In the genomic region with DNA sequence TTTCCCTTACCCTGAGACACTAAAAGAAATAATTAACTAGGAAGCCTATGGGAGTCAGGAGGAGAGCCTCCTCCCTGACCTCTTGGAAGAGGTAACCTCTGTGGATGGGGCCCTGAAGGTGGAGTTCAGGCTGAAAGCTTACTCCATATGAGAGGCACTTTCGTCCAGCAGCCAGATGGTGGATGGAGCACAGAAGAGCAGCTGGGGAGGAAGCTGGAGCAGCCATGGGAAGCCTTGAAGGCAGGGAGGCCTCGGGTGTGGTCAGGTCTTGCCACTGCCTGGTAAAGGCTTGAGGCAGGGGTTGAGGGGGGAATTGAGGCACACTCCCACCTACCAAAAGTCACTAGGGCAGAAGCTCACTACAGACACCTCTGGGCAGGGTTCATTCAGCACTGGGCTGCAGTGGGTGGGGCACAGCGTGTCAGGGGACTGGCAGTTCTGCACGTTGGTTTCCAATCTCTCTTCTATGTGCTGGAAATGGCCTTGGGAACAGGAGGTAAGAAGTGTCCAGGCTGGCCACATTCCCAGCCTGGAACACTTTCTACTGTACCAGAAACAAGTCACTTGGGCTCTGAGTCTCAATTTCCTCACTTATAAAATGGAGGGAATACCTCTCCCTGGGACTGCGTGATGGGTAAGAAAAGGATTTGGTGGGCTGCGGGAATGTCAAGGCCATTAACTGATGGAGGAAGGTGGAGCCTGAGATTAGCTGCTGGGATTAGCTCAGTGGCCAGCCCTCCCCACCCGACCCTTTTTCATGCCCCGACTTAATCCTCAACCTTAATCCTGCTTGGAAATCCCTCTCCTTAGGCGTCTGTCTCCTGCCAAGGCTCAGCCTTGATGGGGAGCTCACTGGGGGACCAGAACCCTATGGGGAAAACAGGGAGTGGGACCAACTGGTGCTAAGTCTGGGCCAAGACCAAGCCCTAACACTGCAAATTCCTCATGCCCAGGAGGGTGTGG, we compare ENCODE assay signal across 18 cellular contexts. TPM values are rescaled to one million over a fixed set of nuclear protein-coding genes. Genes with fewer than 3 reads are reported as not detected.
A peak's percentile ranks its signal among the peaks of the same experiment; 100 is the strongest.
DNase-seq lines count a peak whose midpoint lies in the region; ATAC-seq and TF ChIP-seq lines count a peak whose summit lies in the region.
"Had no signal": no experiment of that assay in that cellular context is flagged by ENCODE, and none has a peak within 500 bp of the region (broad histone marks: within the 10 kb centered on the region; RNA-seq: fewer than 3 reads in every experiment).

No MANE protein-coding gene starts in this region.

- no peak overlapping the region for H2AFZ ChIP-seq in IMR-90 (replicated peaks; ENCODE audit: low read length, poor library complexity)

- H3K14ac ChIP-seq in IMR-90 (replicated peaks; ENCODE audit: low read depth, low read length): no peak overlapping the region

- H3K79me1 ChIP-seq in IMR-90 (ENCODE audit: low read depth in 1 of 2, low read length in 2 of 2): peaks cover 29 to 53% of the 10 kb centered on the region in 2 experiments

- no peak overlapping the region for H3K4ac ChIP-seq in IMR-90 (ENCODE audit: low read depth, low read length)

- no peak overlapping the region for H2AK5ac ChIP-seq in IMR-90 (ENCODE audit: low read depth, low read length)

- POLR2A ChIA-PET in IMR-90 (lab: Charles Lee; ENCODE audit: unreplicated experiment): no interaction called here
- POLR2A ChIA-PET in A673 (lab: Charles Lee; ENCODE audit: low non-redundant PET): no interaction called here

- CTCF ChIA-PET in IMR-90 (lab: Yijun Ruan, JAX): no interaction called here
- CTCF ChIA-PET in A673 (lab: Charles Lee): no interaction called here

- no peak overlapping the region for H4K91ac ChIP-seq in IMR-90 (ENCODE audit: insufficient read depth, low read depth, low read length)

- no peaks in the 10 kb centered on the region for H3K9me3 ChIP-seq in IMR-90 (ENCODE audit: control insufficient read depth, insufficient read depth, low read length)
- H3K9me3 ChIP-seq in body of pancreas: no peaks in the 10 kb centered on the region
- no peaks in the 10 kb centered on the region for H3K9me3 ChIP-seq in gastrocnemius medialis
- H3K9me3 ChIP-seq in A673 (ENCODE audit: low read depth, low read length, poor library complexity, severe bottlenecking): no peaks in the 10 kb centered on the region
- H3K9me3 ChIP-seq: breast epithelium had no signal

- TF ChIP-seq RAD21 in IMR-90 (IDR thresholded peaks at IDR 0.05; ENCODE audit: low read length): no peak

- no peak overlapping the region for H2BK20ac ChIP-seq in IMR-90 (ENCODE audit: low read depth, low read length)

- no peak overlapping the region for H3K56ac ChIP-seq in IMR-90 (ENCODE audit: extremely low read depth, insufficient read depth, low read length)

- H3K4me1 ChIP-seq in IMR-90 (ENCODE audit: control insufficient read depth, insufficient read depth, low read length) (peaks cover 22% of the 10 kb centered on the region), body of pancreas (peaks cover 32% of the 10 kb centered on the region), gastrocnemius medialis (peaks cover 52 to 63% of the 10 kb centered on the region in 2 donors), A673 (ENCODE audit: insufficient read depth, low read length, poor library complexity, severe bottlenecking) (no peaks in the 10 kb centered on the region)

- dilution Hi-C loops in IMR-90 (cut with HindIII; ENCODE audit: low sequenced_read_pairs, unreplicated experiment): no loop called here

- H3K4me3 ChIP-seq in IMR-90 (ENCODE audit: insufficient read depth, low read depth, low read length) (no peak overlapping the region), body of pancreas (no peak overlapping the region), gastrocnemius medialis (no peak overlapping the region), A673 (ENCODE audit: low read depth, low read length, poor library complexity, severe bottlenecking) (no peak overlapping the region)
- H3K4me3 ChIP-seq: breast epithelium, lung had no signal

- H3K36me3 ChIP-seq in IMR-90 (ENCODE audit: control insufficient read depth, insufficient read depth, low read length) (peaks cover 30% of the 10 kb centered on the region), body of pancreas (replicated peaks in 1 of 2; ENCODE audit: insufficient read depth in 1 of 2, low read depth in 2 of 2) (no peaks in the 10 kb centered on the region), gastrocnemius medialis (peaks cover 0 to 33% of the 10 kb centered on the region in 2 donors), A673 (ENCODE audit: insufficient read depth, low read length, poor library complexity, severe bottlenecking) (no peaks in the 10 kb centered on the region)
- H3K36me3 ChIP-seq: breast epithelium had no signal

- no peak for TF ChIP-seq POLR2A in IMR-90 (IDR thresholded peaks at IDR 0.05; ENCODE audit: low read depth, low read length)
- TF ChIP-seq POLR2A in body of pancreas (IDR thresholded peaks at IDR 0.05): no peak
- TF ChIP-seq POLR2A in gastrocnemius medialis (IDR thresholded peaks at IDR 0.05): no peak

- WGBS in IMR-90 (ENCODE audit: extremely low coverage in 2 of 2, insufficient read length in 1 of 2), 2 experiments: no CpG with 5 or more reads among the region's 9 CpGs
- 40 to 56% methylated on average over 9 of the region's 9 CpGs for WGBS in body of pancreas, 2 donors

- H2BK15ac ChIP-seq in IMR-90 (ENCODE audit: low read depth, low read length): no peak overlapping the region

- ATAC-seq in IMR-90 (ENCODE audit: low read depth) (no peak), body of pancreas (peak; percentile 60), left ventricle myocardium superior (peak; percentile 81), gastrocnemius medialis (peak; percentile 72 to 87), HG02571 (IDR thresholded peaks at IDR 0.05; ENCODE audit: unreplicated experiment) (no peak)

- H3K27ac ChIP-seq in IMR-90 (ENCODE audit: insufficient read depth, low read length) (no peak overlapping the region), body of pancreas (no peak overlapping the region), gastrocnemius medialis (peak overlapping the region; percentile 90 to 100 (median 94)), A673 (ENCODE audit: low read depth, low read length, poor library complexity, severe bottlenecking) (no peak overlapping the region)
- H3K27ac ChIP-seq: breast epithelium, C4-2B had no signal

- no peak overlapping the region for H4K5ac ChIP-seq in IMR-90 (ENCODE audit: low read depth, low read length)

- no peaks in the 10 kb centered on the region for H3K27me3 ChIP-seq in IMR-90 (ENCODE audit: control insufficient read depth, insufficient read depth, low read length)
- no peaks in the 10 kb centered on the region for H3K27me3 ChIP-seq in body of pancreas
- H3K27me3 ChIP-seq in gastrocnemius medialis: no peaks in the 10 kb centered on the region
- no peaks in the 10 kb centered on the region for H3K27me3 ChIP-seq in A673 (replicated peaks; ENCODE audit: insufficient read depth, low read depth, low read length, poor library complexity)
- H3K27me3 ChIP-seq: breast epithelium had no signal

- H3K23ac ChIP-seq in IMR-90 (ENCODE audit: low read depth, low read length): no peak overlapping the region

- TF ChIP-seq CTCF in IMR-90 (conservative IDR thresholded peaks at IDR 0.05; ENCODE audit: low read depth, low read length): no peak
- TF ChIP-seq CTCF in body of pancreas (IDR thresholded peaks at IDR 0.05): no peak
- TF ChIP-seq CTCF in gastrocnemius medialis (IDR thresholded peaks at IDR 0.05 in 4 of 5, conservative IDR thresholded peaks at IDR 0.05 in 1 of 5): no peak
- no peak for TF ChIP-seq CTCF in A673 (conservative IDR thresholded peaks at IDR 0.05; ENCODE audit: low read depth, low read length)

- no peak overlapping the region for H4K8ac ChIP-seq in IMR-90 (ENCODE audit: low read depth in 2 of 2, low read length in 2 of 2)

- H2BK5ac ChIP-seq in IMR-90 (ENCODE audit: low read depth, low read length, poor library complexity, severe bottlenecking): no peak overlapping the region

- DNase-seq in IMR-90 (no peak), body of pancreas (peak in 3 of 4 donors; percentile 46 to 69 (median 65)), left ventricle myocardium superior (peak; percentile 75), gastrocnemius medialis (peak; percentile 71 to 81), A673 (ENCODE audit: low spot score) (no peak)
- no peak for DNase-seq in stimulated activated CD4-positive, alpha-beta T cell treated with anti-CD3 and anti-CD28 coated beads, Interleukin-15, amount 100 ng/mL, for 24 hours
- DNase-seq: activated CD4-positive, alpha-beta T cell treated with anti-CD3 and anti-CD28 coated beads, Interleukin-2, amount 50 U/mL, for 48 hours; Calu3; foreskin melanocyte; H7; islet precursor cell; NCI-H2081 treated with DMSO at 0.1 percent for 48 hours; NCI-H446 treated with DMSO at 0.1 percent for 48 hours had no signal

- H3K9me1 ChIP-seq in IMR-90 (ENCODE audit: insufficient read depth, low read length): peaks cover 13% of the 10 kb centered on the region

- peaks cover 17% of the 10 kb centered on the region; the same call in 1 of the 2 replicates for H4K20me1 ChIP-seq in IMR-90 (ENCODE audit: insufficient read depth, low read length)

- no peak overlapping the region for H3K9ac ChIP-seq in IMR-90 (ENCODE audit: low read depth, low read length)

- no peak overlapping the region for H3K18ac ChIP-seq in IMR-90 (ENCODE audit: low read depth, low read length)

- H2AK9ac ChIP-seq in IMR-90 (replicated peaks; ENCODE audit: low read depth, low read length, poor library complexity): peak overlapping the region; percentile 58

- in situ Hi-C loops in IMR-90 (cut with MboI; ENCODE audit: low sequenced_read_pairs) (loop anchor here (25.0 kb wide), 1 partner anchor 1625 kb away; a partner anchor contains a TSS), gastrocnemius medialis (cut with MboI; ENCODE audit: low sequenced_read_pairs in 4 of 4) (no loop called here)

- intact Hi-C loops in IMR-90 (cut with micrococcal nuclease): no loop called here
- intact Hi-C loops in body of pancreas (cut with DNase I): no loop called here
- intact Hi-C loops in left ventricle myocardium superior (cut with micrococcal nuclease): no loop called here
- intact Hi-C loops in gastrocnemius medialis (cut with DNase I; ENCODE audit: low total_unique reads): no loop called here
- intact Hi-C loops in A673 (cut with micrococcal nuclease; ENCODE audit: unreplicated experiment): no loop called here

- BruUV-seq in IMR-90 (replicated peaks; lab: Mats Ljungman, UMichigan) (no TSS peak), A673 (replicated peaks; lab: Mats Ljungman, UMichigan) (no TSS peak)

- H2BK120ac ChIP-seq in IMR-90 (ENCODE audit: low read depth, low read length): no peak overlapping the region

- no peak overlapping the region for H3K4me2 ChIP-seq in IMR-90 (ENCODE audit: low read depth, low read length)

RNA-seq across cellular contexts. Expression of a gene that starts 5.4 kb away (rescaled TPM):
- total RNA-seq in IMR-90 (2012; rRNA removed) (70.8 and 71.1 TPM in 2 replicates), body of pancreas (10 to 100 TPM; 16.6 to 24.7 TPM), left ventricle myocardium superior (71.6 TPM), gastrocnemius medialis (100 to 1,000 TPM; 184 to 320 (median 199) TPM), A673 (2021) (5.3 and 8.1 TPM in 2 replicates)
- polyA plus RNA-seq in IMR-90 (2012; rRNA removed): 110 and 122 TPM in 2 replicates
- 83.1 and 134 TPM in 2 replicates for polyA plus RNA-seq in IMR-90 (2012; cell fraction: cytosol; rRNA removed)
- 274 and 587 TPM in 2 replicates for polyA plus RNA-seq in IMR-90 (2012; cell fraction: nucleus; rRNA removed; ENCODE audit: low replicate concordance)

RNA-seq across cellular contexts. Expression of a gene that starts 6.7 kb away (rescaled TPM):
- under 0.01 TPM in 1 of 2 replicates, not detected in the other for total RNA-seq in IMR-90 (2012; rRNA removed)
- not detected in 2 replicates for polyA plus RNA-seq in IMR-90 (2012; rRNA removed)
- polyA plus RNA-seq in IMR-90 (2012; cell fraction: cytosol; rRNA removed): 0.03 TPM in 1 of 2 replicates, not detected in the other
- polyA plus RNA-seq in IMR-90 (2012; cell fraction: nucleus; rRNA removed; ENCODE audit: low replicate concordance): 0.08 and 0.35 TPM in 2 replicates
- total RNA-seq in body of pancreas: not detected
- total RNA-seq in left ventricle myocardium superior: 0.15 TPM
- total RNA-seq in gastrocnemius medialis: 1 to 10 TPM in 1 of 4 donors, under 1 TPM in 3; 0.18 to 2.5 (median 0.37) TPM
- not detected in 2 replicates for total RNA-seq in A673 (2021)
- total RNA-seq: Calu3, urinary bladder had no signal

RNA-seq across cellular contexts. Expression of a gene that starts 12.0 kb away (rescaled TPM):
- total RNA-seq in IMR-90 (2012; rRNA removed): 6.4 and 7.2 TPM in 2 replicates
- 28.3 and 30.4 TPM in 2 replicates for polyA plus RNA-seq in IMR-90 (2012; rRNA removed)
- polyA plus RNA-seq in IMR-90 (2012; cell fraction: cytosol; rRNA removed): 17.0 and 38.2 TPM in 2 replicates
- polyA plus RNA-seq in IMR-90 (2012; cell fraction: nucleus; rRNA removed; ENCODE audit: low replicate concordance): 29.9 and 36.0 TPM in 2 replicates
- 10 to 100 TPM; 35.9 to 54.5 TPM for total RNA-seq in body of pancreas
- 13.1 TPM for total RNA-seq in left ventricle myocardium superior
- 10 to 100 TPM; 11.2 to 21.0 (median 17.2) TPM for total RNA-seq in gastrocnemius medialis
- total RNA-seq in A673 (2021): 7.3 and 11.4 TPM in 2 replicates

RNA-seq across cellular contexts. Expression of a gene that starts 13.0 kb away (rescaled TPM):
- 3.1 and 3.4 TPM in 2 replicates for total RNA-seq in IMR-90 (2012; rRNA removed)
- polyA plus RNA-seq in IMR-90 (2012; rRNA removed): 10.0 and 12.2 TPM in 2 replicates
- 12.0 and 24.8 TPM in 2 replicates for polyA plus RNA-seq in IMR-90 (2012; cell fraction: cytosol; rRNA removed)
- polyA plus RNA-seq in IMR-90 (2012; cell fraction: nucleus; rRNA removed; ENCODE audit: low replicate concordance): 3.6 and 5.7 TPM in 2 replicates
- total RNA-seq in body of pancreas: 10 to 100 TPM; 15.5 to 16.1 TPM
- 27.0 TPM for total RNA-seq in left ventricle myocardium superior
- 10 to 100 TPM in 3 of 4 donors, 1 to 10 TPM in 1; 8.7 to 37.9 (median 29.9) TPM for total RNA-seq in gastrocnemius medialis
- total RNA-seq in A673 (2021): 3.7 and 5.6 TPM in 2 replicates

RNA-seq across cellular contexts. Expression of a gene that starts 19.7 kb away (rescaled TPM):
- 14.4 and 16.3 TPM in 2 replicates for total RNA-seq in IMR-90 (2012; rRNA removed)
- polyA plus RNA-seq in IMR-90 (2012; rRNA removed): 22.0 and 22.5 TPM in 2 replicates
- polyA plus RNA-seq in IMR-90 (2012; cell fraction: cytosol; rRNA removed): 14.1 and 15.6 TPM in 2 replicates
- 53.8 and 79.0 TPM in 2 replicates for polyA plus RNA-seq in IMR-90 (2012; cell fraction: nucleus; rRNA removed; ENCODE audit: low replicate concordance)
- 10 to 100 TPM in 1 of 2 donors, 1 to 10 TPM in 1; 4.2 to 18.8 TPM for total RNA-seq in body of pancreas
- 14.7 TPM for total RNA-seq in left ventricle myocardium superior
- 10 to 100 TPM; 10.9 to 19.0 (median 11.4) TPM for total RNA-seq in gastrocnemius medialis
- 3.4 and 4.0 TPM in 2 replicates for total RNA-seq in A673 (2021)

Comparison
In these comparisons a context has a peak if more than half of its experiments do, and no peak if none do; other contexts are left out.
1. ATAC-seq: peak in body of pancreas (single experiment), left ventricle myocardium superior (single experiment) and gastrocnemius medialis (2 of 2); none in IMR-90 (single experiment) and HG02571 (single experiment).
2. DNase-seq: peak in body of pancreas (3 of 4), left ventricle myocardium superior (single experiment) and gastrocnemius medialis (2 of 2); none in IMR-90 (single experiment), stimulated activated CD4-positive, alpha-beta T cell treated with anti-CD3 and anti-CD28 coated beads, Interleukin-15, amount 100 ng/mL, for 24 hours (single experiment) and A673 (single experiment).
3. H3K27ac ChIP-seq: peak in gastrocnemius medialis (4 of 4); none in IMR-90 (single experiment), body of pancreas (0 of 4) and A673 (single experiment).